Comparison of ENCODE assay signal across 1 cellular context in genomic region chr20:15927893-15928650, GRCh38.
A peak's percentile ranks its signal among the peaks of the same experiment; 100 is the strongest.
TF ChIP-seq lines count a peak whose summit lies in the region.

No MANE protein-coding gene starts in this region.

TF ChIP-seq in SK-N-SH, 30 proteins besides CTCF, POLR2A, EP300 and RAD21 (continued from another document):
- no peak for TF ChIP-seq USF1 (IDR thresholded peaks at IDR 0.05; ENCODE audit: borderline replicate concordance, low read depth)
- TF ChIP-seq TEAD4 (IDR thresholded peaks at IDR 0.05; ENCODE audit: borderline replicate concordance, insufficient read depth): peak; percentile 10; the same call in 1 of the 2 replicates
- no peak for TF ChIP-seq IRF3 (IDR thresholded peaks at IDR 0.05; ENCODE audit: low read depth, low read length)
- no peak for TF ChIP-seq GABPA (IDR thresholded peaks at IDR 0.05; ENCODE audit: low read depth)
- TF ChIP-seq ZBTB33 (IDR thresholded peaks at IDR 0.05; ENCODE audit: borderline replicate concordance, low read depth): no peak
- TF ChIP-seq FOXM1 (IDR thresholded peaks at IDR 0.05; ENCODE audit: low read depth): no peak
- no peak for TF ChIP-seq SIN3A (IDR thresholded peaks at IDR 0.05; ENCODE audit: borderline replicate concordance, low read depth, low read length)
- no peak for TF ChIP-seq MAX (IDR thresholded peaks at IDR 0.05; ENCODE audit: low read depth)
- no peak for TF ChIP-seq NRF1 (IDR thresholded peaks at IDR 0.05; ENCODE audit: low read depth, low read length)
- no peak; the same call in 1 of the 2 replicates for TF ChIP-seq POLR2AphosphoS5 (IDR thresholded peaks at IDR 0.05; ENCODE audit: low read depth, low read length)
- no peak for TF ChIP-seq MEF2A (IDR thresholded peaks at IDR 0.05; ENCODE audit: borderline replicate concordance, low read depth)
- no peak for TF ChIP-seq SMC3 (IDR thresholded peaks at IDR 0.05; ENCODE audit: low read depth, low read length)
- no peak for TF ChIP-seq CHD2 (IDR thresholded peaks at IDR 0.05; ENCODE audit: low read length, partially characterized antibody)
- TF ChIP-seq TAF1 (IDR thresholded peaks at IDR 0.05; ENCODE audit: borderline replicate concordance, low read depth, low read length): no peak
TF ChIP-seq in SK-N-SH: peak in this region for 5.
